In genomic region chr15:55289573-55290360, GRCh38 we compare ENCODE assay signal across 8 cellular contexts. TPM values are rescaled to one million over a fixed set of nuclear protein-coding genes. Genes with fewer than 3 reads are reported as not detected.
A peak's percentile ranks its signal among the peaks of the same experiment; 100 is the strongest.
DNase-seq lines count a peak whose midpoint lies in the region; ATAC-seq, FAIRE-seq and TF ChIP-seq lines count a peak whose summit lies in the region.

RAB27A (minus strand) TSS chr15:55289813; CDS start chr15:55234934, 54,879 bp downstream.

- peak; percentile 66 for ATAC-seq in HG03442 (IDR thresholded peaks at IDR 0.05; ENCODE audit: unreplicated experiment)

- peak; percentile 60 for FAIRE-seq in GM19239 (lab: Jason Lieb, UNC)

- no peaks in the 10 kb centered on the region for H3K9me3 ChIP-seq in thymus (ENCODE audit: control insufficient read depth)

- WGBS in thymus: under 1% methylated on average over 85 of the region's 85 CpGs

- no peaks in the 10 kb centered on the region for H3K36me3 ChIP-seq in thymus (ENCODE audit: control insufficient read depth, insufficient read depth)

- H3K27ac ChIP-seq in C4-2B (peak within 1 kb of the TSS; percentile 72), thymus (ENCODE audit: low read depth) (peak within 1 kb of the TSS; percentile 81)

- peak within 1 kb of the TSS; percentile 92 for H3K4me3 ChIP-seq in fibroblast of villous mesenchyme (ENCODE audit: low read depth, low read length)
- H3K4me3 ChIP-seq in thymus (ENCODE audit: low read length): peak within 1 kb of the TSS; percentile 82

- no peaks in the 10 kb centered on the region for H3K27me3 ChIP-seq in thymus (ENCODE audit: control insufficient read depth, insufficient read depth)

- DNase-seq in GM19239 (ENCODE audit: insufficient read length, low spot score) (peak; percentile 55), SHP77 (lab: John Stamatoyannopoulos, UW) (peak; percentile 37 to 73), fibroblast of villous mesenchyme (ENCODE audit: low read depth) (peak; percentile 83), nucleus accumbens (lab: John Stamatoyannopoulos, UW) (peak in 29 of 56 donors; percentile 1 to 41 (median 16))
- DNase-seq in activated T-helper 9 cell treated with anti-CD3 and anti-CD28 coated beads, Interleukin-2, amount 50 U/mL, for 16 hours (ENCODE audit: low read depth): peak; percentile 75

- peaks cover 4% of the 10 kb centered on the region for H3K4me1 ChIP-seq in thymus (ENCODE audit: control insufficient read depth, insufficient read depth, low read length)

- TF ChIP-seq CTCF in C4-2B (conservative IDR thresholded peaks at IDR 0.05) (no peak), fibroblast of villous mesenchyme (IDR thresholded peaks at IDR 0.05; ENCODE audit: insufficient read depth, low read depth, low read length) (no peak)

RNA-seq across cellular contexts. Expression of gene RAB27A, which starts in this region (rescaled TPM):
- 7.8 and 8.4 TPM in 2 replicates for total RNA-seq in fibroblast of villous mesenchyme
- polyA plus RNA-seq in thymus: 20.2 TPM

Comparison
In these comparisons a context has a peak if more than half of its experiments do, and no peak if none do; other contexts are left out.
1. Peak in every context shown above with its lines: DNase-seq, ATAC-seq, H3K4me3 ChIP-seq and H3K27ac ChIP-seq.
2. DNase-seq: peak in every context shown above with its lines; median percentile 83 in fibroblast of villous mesenchyme; 75 in activated T-helper 9 cell treated with anti-CD3 and anti-CD28 coated beads, Interleukin-2, amount 50 U/mL, for 16 hours; 55 in GM19239; 55 in SHP77; 16 in nucleus accumbens.